Comparison of ENCODE assay signal across 8 cellular contexts in the genomic region with DNA sequence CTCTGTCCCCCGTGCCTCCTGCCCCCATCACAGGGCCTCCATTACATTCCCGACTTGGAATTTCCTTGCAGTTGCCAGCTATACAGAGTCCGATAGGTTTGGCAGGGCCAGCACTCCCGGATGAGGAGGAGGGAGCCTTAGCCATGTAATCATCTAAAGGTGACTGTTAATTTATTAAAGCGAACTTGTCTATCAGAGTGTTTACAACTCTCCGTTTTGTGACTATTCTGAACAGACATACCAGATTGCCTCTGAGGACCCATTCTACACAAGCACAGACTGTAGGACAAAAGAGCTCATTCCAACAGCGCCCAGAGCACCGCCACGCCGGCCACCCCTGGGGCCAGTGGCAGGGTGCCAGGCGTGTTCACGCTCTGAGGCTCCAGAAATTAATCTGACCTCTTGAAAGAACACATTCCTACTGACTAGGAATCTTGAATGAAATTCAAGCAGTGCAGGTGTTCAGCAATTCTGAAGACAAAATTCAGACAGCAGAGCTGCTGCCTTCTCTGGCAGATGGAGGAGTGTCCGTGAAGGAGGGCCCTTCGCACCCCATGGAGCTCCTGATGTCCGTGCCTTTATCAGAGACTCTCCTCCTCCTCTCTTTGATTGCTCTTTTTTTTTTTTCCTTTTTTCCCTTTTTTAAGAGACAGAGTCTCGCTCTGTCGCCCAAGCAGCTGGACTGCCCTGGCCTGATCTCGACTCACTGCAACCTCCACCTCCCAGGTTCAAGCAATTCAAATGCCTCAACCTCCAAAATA. TPM values are rescaled to one million over a fixed set of nuclear protein-coding genes. Genes with fewer than 3 reads are reported as not detected.
A peak's percentile ranks its signal among the peaks of the same experiment; 100 is the strongest.
DNase-seq lines count a peak whose midpoint lies in the region; ATAC-seq and TF ChIP-seq lines count a peak whose summit lies in the region.
"Had no signal": no experiment of that assay in that cellular context is flagged by ENCODE, and none has a peak within 500 bp of the region (broad histone marks: within the 10 kb centered on the region; RNA-seq: fewer than 3 reads in every experiment).

No MANE protein-coding gene starts in this region.

- H3K4me1 ChIP-seq in lower lobe of right lung (peaks cover 13% of the 10 kb centered on the region), upper lobe of right lung (peaks cover 7% of the 10 kb centered on the region)

- H3K36me3 ChIP-seq in lower lobe of right lung (no peaks in the 10 kb centered on the region), upper lobe of right lung (no peaks in the 10 kb centered on the region)

- H3K9me3 Mint-ChIP-seq in stimulated activated naive B cell treated with anti-CD40 and anti-IgM and Interleukin-4, amounts not matched to agents 10 μg/mL and 1 μg/mL and 100 μg/mL, for 72 hours: no peaks in the 10 kb centered on the region

- no peaks in the 10 kb centered on the region for H3K9me3 ChIP-seq in lower lobe of right lung
- H3K9me3 ChIP-seq in upper lobe of right lung: no peaks in the 10 kb centered on the region

- H3K27ac Mint-ChIP-seq in stimulated activated naive B cell treated with anti-CD40 and anti-IgM and Interleukin-4, amounts not matched to agents 10 μg/mL and 1 μg/mL and 100 μg/mL, for 72 hours: no peak overlapping the region

- no peak overlapping the region for H3K4me3 Mint-ChIP-seq in stimulated activated naive B cell treated with anti-CD40 and anti-IgM and Interleukin-4, amounts not matched to agents 10 μg/mL and 1 μg/mL and 100 μg/mL, for 72 hours

- H3K27ac ChIP-seq in lower lobe of right lung (peak overlapping the region; percentile 13), upper lobe of right lung (no peak overlapping the region)

- DNase-seq in NCI-H2107 (lab: John Stamatoyannopoulos, UW): peak; percentile 8
- peak; percentile 82 for DNase-seq in cerebellar cortex (ENCODE audit: low spot score)
- peak; percentile 60 for DNase-seq in lower lobe of right lung
- no peak for DNase-seq in upper lobe of right lung
- no peak for DNase-seq in stimulated activated naive B cell treated with anti-CD40 and anti-IgM and Interleukin-4, amounts not matched to agents 10 μg/mL and 1 μg/mL and 100 μg/mL, for 72 hours
- DNase-seq: Karpas-422 had no signal

- TF ChIP-seq CTCF in lower lobe of right lung (IDR thresholded peaks at IDR 0.05): no peak
- TF ChIP-seq CTCF in upper lobe of right lung (IDR thresholded peaks at IDR 0.05): no peak

- H3K4me1 Mint-ChIP-seq in stimulated activated naive B cell treated with anti-CD40 and anti-IgM and Interleukin-4, amounts not matched to agents 10 μg/mL and 1 μg/mL and 100 μg/mL, for 72 hours: no peaks in the 10 kb centered on the region

- ATAC-seq in lower lobe of right lung: peak; percentile 80 to 84
- peak; percentile 79 for ATAC-seq in upper lobe of right lung
- no peak for ATAC-seq in HG02588 (IDR thresholded peaks at IDR 0.05; ENCODE audit: unreplicated experiment)
- ATAC-seq in stimulated activated naive B cell treated with anti-CD40 and anti-IgM and Interleukin-4, amounts not matched to agents 10 μg/mL and 1 μg/mL and 100 μg/mL, for 72 hours (replicated peaks): no peak
- ATAC-seq in GM21723 (IDR thresholded peaks at IDR 0.05; ENCODE audit: unreplicated experiment): no peak

- H3K27me3 Mint-ChIP-seq in stimulated activated naive B cell treated with anti-CD40 and anti-IgM and Interleukin-4, amounts not matched to agents 10 μg/mL and 1 μg/mL and 100 μg/mL, for 72 hours: no peaks in the 10 kb centered on the region

- intact Hi-C loops in lower lobe of right lung (cut with DNase I) (no loop called here), upper lobe of right lung (cut with DNase I) (no loop called here)

- no peaks in the 10 kb centered on the region for H3K27me3 ChIP-seq in lower lobe of right lung (ENCODE audit: low read depth)
- H3K27me3 ChIP-seq in upper lobe of right lung: no peaks in the 10 kb centered on the region

- H3K36me3 Mint-ChIP-seq in stimulated activated naive B cell treated with anti-CD40 and anti-IgM and Interleukin-4, amounts not matched to agents 10 μg/mL and 1 μg/mL and 100 μg/mL, for 72 hours: no peaks in the 10 kb centered on the region

- H3K4me3 ChIP-seq in lower lobe of right lung (peak overlapping the region; percentile 17), upper lobe of right lung (no peak overlapping the region)

RNA-seq across cellular contexts. Expression of a gene that starts 58.1 kb away (rescaled TPM):
- total RNA-seq in lower lobe of right lung (58.1 TPM), upper lobe of right lung (53.3 TPM)

Comparison
In these comparisons a context has a peak if more than half of its experiments do, and no peak if none do; other contexts are left out.
1. DNase-seq: peak in NCI-H2107 (single experiment), cerebellar cortex (single experiment) and lower lobe of right lung (single experiment); none in upper lobe of right lung (single experiment) and stimulated activated naive B cell treated with anti-CD40 and anti-IgM and Interleukin-4, amounts not matched to agents 10 μg/mL and 1 μg/mL and 100 μg/mL, for 72 hours (single experiment).
2. ATAC-seq: peak in lower lobe of right lung (2 of 2) and upper lobe of right lung (single experiment); none in HG02588 (single experiment), stimulated activated naive B cell treated with anti-CD40 and anti-IgM and Interleukin-4, amounts not matched to agents 10 μg/mL and 1 μg/mL and 100 μg/mL, for 72 hours (0 of 2) and GM21723 (single experiment).